9 cellular contexts compared by ENCODE assay signal in genomic region chr15:23629234-23629805, GRCh38. TPM values are rescaled to one million over a fixed set of nuclear protein-coding genes. Genes with fewer than 3 reads are reported as not detected.
DNase-seq lines count a peak whose midpoint lies in the region; ATAC-seq and TF ChIP-seq lines count a peak whose summit lies in the region.
"Had no signal": no experiment of that assay in that cellular context is flagged by ENCODE, and none has a peak within 500 bp of the region (broad histone marks: within the 10 kb centered on the region; RNA-seq: fewer than 3 reads in every experiment).

No MANE protein-coding gene starts in this region.

- H3K27ac ChIP-seq in heart right ventricle (no peak overlapping the region), OCI-LY1 (ENCODE audit: low read depth, low read length, poor library complexity, severe bottlenecking) (no peak overlapping the region), upper lobe of right lung (no peak overlapping the region)

- no peak overlapping the region for H2AFZ ChIP-seq in OCI-LY1 (ENCODE audit: low read length)

- WGBS in heart right ventricle, 2 donors = 19 to 28% methylated on average over 4 of the region's 4 CpGs

- H3K4me1 ChIP-seq in heart right ventricle = no peaks in the 10 kb centered on the region
- no peaks in the 10 kb centered on the region for H3K4me1 ChIP-seq in OCI-LY1 (ENCODE audit: insufficient read depth, low read length, severe bottlenecking)
- no peaks in the 10 kb centered on the region for H3K4me1 ChIP-seq in upper lobe of right lung

- H3K79me2 ChIP-seq in OCI-LY1 (ENCODE audit: insufficient read depth, low read length) = no peaks in the 10 kb centered on the region

- no peak for ATAC-seq in heart right ventricle
- no peak for ATAC-seq in Right ventricle myocardium superior (ENCODE audit: poor library complexity)
- peak; percentile 51 for ATAC-seq in upper lobe of right lung
- ATAC-seq in HG02884 (IDR thresholded peaks at IDR 0.05; ENCODE audit: unreplicated experiment) = no peak

- H3K36me3 ChIP-seq in heart right ventricle (no peaks in the 10 kb centered on the region), OCI-LY1 (ENCODE audit: insufficient read depth, low read length) (no peaks in the 10 kb centered on the region), upper lobe of right lung (no peaks in the 10 kb centered on the region)

- no peak overlapping the region for H3K4me2 ChIP-seq in OCI-LY1 (ENCODE audit: low read length)

- intact Hi-C loops in heart right ventricle (cut with DNase I) (no loop called here), Right ventricle myocardium superior (cut with DNase I) (no loop called here), upper lobe of right lung (cut with DNase I) (no loop called here)

- DNase-seq in heart right ventricle (no peak), Right ventricle myocardium superior (no peak), fibroblast of villous mesenchyme (ENCODE audit: low read depth) (no peak), upper lobe of right lung (no peak), NOMO-1 treated with dmso at 0.1 percent for 144 hours (lab: John Stamatoyannopoulos, UW; ENCODE audit: unreplicated experiment) (no peak), putamen (ENCODE audit: low spot score) (no peak)
- DNase-seq: NCI-H1048 had no signal

- H3K9me3 ChIP-seq in heart right ventricle = no peaks in the 10 kb centered on the region
- no peaks in the 10 kb centered on the region for H3K9me3 ChIP-seq in OCI-LY1 (ENCODE audit: low read length)
- H3K9me3 ChIP-seq in upper lobe of right lung = no peaks in the 10 kb centered on the region

- no peak overlapping the region for H3K9ac ChIP-seq in OCI-LY1 (ENCODE audit: low read length)

- H3K9me2 ChIP-seq in OCI-LY1 (ENCODE audit: low read depth, low read length) = no peaks in the 10 kb centered on the region

- H3K27me3 ChIP-seq in heart right ventricle = peaks cover 0 to 62% (median 26%) of the 10 kb centered on the region in 7 donors
- H3K27me3 ChIP-seq in OCI-LY1 (ENCODE audit: insufficient read depth, low read length) = no peaks in the 10 kb centered on the region
- no peaks in the 10 kb centered on the region for H3K27me3 ChIP-seq in upper lobe of right lung

- H3K4me3 ChIP-seq in heart right ventricle = no peak overlapping the region
- H3K4me3 ChIP-seq in OCI-LY1 (ENCODE audit: low read depth, low read length, poor library complexity, severe bottlenecking) = no peak overlapping the region
- no peak overlapping the region for H3K4me3 ChIP-seq in fibroblast of villous mesenchyme (ENCODE audit: low read depth, low read length)
- no peak overlapping the region for H3K4me3 ChIP-seq in upper lobe of right lung

- no peaks in the 10 kb centered on the region for H3F3A ChIP-seq in OCI-LY1 (ENCODE audit: insufficient read depth, low read length)

- no peaks in the 10 kb centered on the region for H4K20me1 ChIP-seq in OCI-LY1 (ENCODE audit: insufficient read depth, low read length)

- TF ChIP-seq CTCF in heart right ventricle (IDR thresholded peaks at IDR 0.05) = peak in 8 of 9 donors; percentile 9 to 54 (median 30)
- TF ChIP-seq CTCF in OCI-LY1 (IDR thresholded peaks at IDR 0.05; ENCODE audit: low read length) = peak; percentile 61
- TF ChIP-seq CTCF in fibroblast of villous mesenchyme (IDR thresholded peaks at IDR 0.05; ENCODE audit: insufficient read depth, low read depth, low read length) = peak; percentile 42
- peak; percentile 44 for TF ChIP-seq CTCF in upper lobe of right lung (IDR thresholded peaks at IDR 0.05)

RNA-seq across cellular contexts. Expression of gene MAGEL2, which starts 18.3 kb away (rescaled TPM):
- total RNA-seq in heart right ventricle (under 1 TPM in 4 of 10 donors, not detected in 6; 0.07 to 0.11 (median 0.09) TPM), Right ventricle myocardium superior (not detected), fibroblast of villous mesenchyme (not detected in 2 replicates), upper lobe of right lung (0.14 TPM)
- polyA plus RNA-seq in heart right ventricle = under 1 TPM in 1 of 2 donors, not detected in 1; 0.04 TPM

RNA-seq across cellular contexts. Expression of gene NDN, which starts 57.8 kb away (rescaled TPM):
- 10 to 100 TPM; 33.2 to 54.6 (median 41.8) TPM for total RNA-seq in heart right ventricle
- polyA plus RNA-seq in heart right ventricle = 10 to 100 TPM in 1 of 2 donors, 1 to 10 TPM in 1; 6.7 to 29.0 TPM
- total RNA-seq in Right ventricle myocardium superior = 37.7 TPM
- total RNA-seq in fibroblast of villous mesenchyme = 35.1 and 51.0 TPM in 2 replicates
- 30.7 TPM for total RNA-seq in upper lobe of right lung
